In genomic region chr3:32460031-32460749, GRCh38 we compare ENCODE assay signal across 8 cellular contexts. TPM values are rescaled to one million over a fixed set of nuclear protein-coding genes. Genes with fewer than 3 reads are reported as not detected.
DNase-seq lines count a peak whose midpoint lies in the region; ATAC-seq, FAIRE-seq and TF ChIP-seq lines count a peak whose summit lies in the region.

No MANE protein-coding gene starts in this region.

- H3K4me3 ChIP-seq in BLaER1 (peak overlapping the region; percentile 47), SU-DHL-6 (ENCODE audit: insufficient read depth, low read length, poor library complexity, severe bottlenecking) (peak overlapping the region; percentile 25), GM12878 (peak overlapping the region; percentile 30; the same call in 1 of the 2 replicates), ovary (no peak overlapping the region)

- no peaks in the 10 kb centered on the region for H3F3A ChIP-seq in SU-DHL-6 (ENCODE audit: insufficient read depth)

- SMC1A ChIA-PET in GM12878 (lab: Charles Lee; ENCODE audit: uncharacterized antibody, unreplicated experiment), result interaction anchor here (0.8 to 3.0 kb wide), 12 partner anchors 8 to 86 kb away, joined by 3 to 16 read pairs (median 4); no protein-coding TSS in a partner anchor

- BruUV-seq in GM12878 (replicated peaks; lab: Mats Ljungman, UMichigan), result no TSS peak

- RAD21 ChIA-PET in GM12878 (lab: Charles Lee; ENCODE audit: unreplicated experiment), result interaction anchor here (0.9 to 2.4 kb wide), 11 partner anchors 10 to 85 kb away, joined by 3 to 11 read pairs (median 4); partner anchors contain the start of gene CMTM7

- in situ Hi-C loops in GM12878 (cut with MboI), result no loop called here

- H3K4me1 ChIP-seq in BLaER1 (peaks cover 72% of the 10 kb centered on the region), GM12878 (ENCODE audit: control insufficient read depth, insufficient read depth, low read length) (peaks cover 36% of the 10 kb centered on the region), ovary (ENCODE audit: insufficient read depth) (no peaks in the 10 kb centered on the region)

- ATAC-seq in GM19351 (IDR thresholded peaks at IDR 0.05; ENCODE audit: unreplicated experiment) (peak; percentile 94), HG03432 (IDR thresholded peaks at IDR 0.05; ENCODE audit: unreplicated experiment) (peak; percentile 87), GM12878 (peak; percentile 76), sciatic nerve (peak; percentile 52)

- H3K27ac ChIP-seq in BLaER1 (peak overlapping the region; percentile 79), SU-DHL-6 (ENCODE audit: low read depth, low read length) (peak overlapping the region; percentile 60), GM12878 (ENCODE audit: control insufficient read depth, insufficient read depth) (no peak overlapping the region), ovary (no peak overlapping the region)

- POLR2A ChIA-PET in GM12878 (lab: Charles Lee), result interaction anchor here (1.2 to 1.5 kb wide), 3 partner anchors 11 to 69 kb away, joined by 3 to 4 read pairs (median 3); partner anchors contain the start of gene CMTM7

- H3K9ac ChIP-seq in BLaER1 (peak overlapping the region; percentile 12; the same call in 1 of the 2 replicates), SU-DHL-6 (ENCODE audit: low read length) (no peak overlapping the region; the same call in 1 of the 2 replicates), GM12878 (ENCODE audit: control insufficient read depth, insufficient read depth, low read length) (no peak overlapping the region)

- CTCF ChIA-PET in GM12878 (lab: Yijun Ruan, JAX), result interaction anchor here (0.6 to 7.3 kb wide), 6 partner anchors 21 to 84 kb away, joined by 3 to 41 read pairs (median 6); no protein-coding TSS in a partner anchor

- H2AFZ ChIP-seq in SU-DHL-6 (ENCODE audit: low read depth, low read length, severe bottlenecking) (peak overlapping the region; percentile 66), GM12878 (ENCODE audit: control insufficient read depth, low read depth, low read length) (no peak overlapping the region; the same call in 1 of the 2 replicates)

- TF ChIP-seq POLR2A in GM12878 (IDR thresholded peaks at IDR 0.05; ENCODE audit: low read depth, low read length) (no peak), ovary (IDR thresholded peaks at IDR 0.05) (no peak)

- TF ChIP-seq RAD21 in GM12878 (IDR thresholded peaks at IDR 0.05; ENCODE audit: insufficient read depth, low read depth, low read length), result no peak

- intact Hi-C loops in GM12878 (cut with micrococcal nuclease; ENCODE audit: unreplicated experiment), result no loop called here
- intact Hi-C loops in sciatic nerve (cut with DNase I), result loop anchor here (10.0 kb wide), 1 partner anchor 65 kb away; the partner anchor contains the start of gene CMTM7
- intact Hi-C loops in ovary (cut with DNase I), result loop anchor here in 1 of 4 donors (10.0 kb wide), 2 partner anchors 85 to 165 kb away; no protein-coding TSS in a partner anchor

- peak overlapping the region; percentile 86 for H3K4me2 ChIP-seq in BLaER1
- H3K4me2 ChIP-seq in SU-DHL-6 (ENCODE audit: low read depth, low read length, poor library complexity, severe bottlenecking), result peak overlapping the region; percentile 48
- peak overlapping the region; percentile 5 for H3K4me2 ChIP-seq in GM12878 (ENCODE audit: control insufficient read depth, insufficient read depth)

- DNase-seq in GM12878 (ENCODE audit: low read depth, low spot score) (no peak), sciatic nerve (ENCODE audit: low spot score) (no peak), ovary (no peak), RKO (ENCODE audit: low spot score) (no peak)

- peaks cover 38% of the 10 kb centered on the region for H4K20me1 ChIP-seq in BLaER1
- no peaks in the 10 kb centered on the region for H4K20me1 ChIP-seq in SU-DHL-6 (ENCODE audit: low read depth, low read length)
- no peaks in the 10 kb centered on the region for H4K20me1 ChIP-seq in GM12878 (ENCODE audit: control insufficient read depth, insufficient read depth)

- H3K9me3 ChIP-seq in BLaER1, result no peaks in the 10 kb centered on the region
- no peaks in the 10 kb centered on the region for H3K9me3 ChIP-seq in SU-DHL-6 (ENCODE audit: insufficient read depth, low read length)
- H3K9me3 ChIP-seq in GM12878 (replicated peaks; ENCODE audit: control insufficient read depth, insufficient read depth, low read length), result no peaks in the 10 kb centered on the region
- no peaks in the 10 kb centered on the region for H3K9me3 ChIP-seq in ovary

- no peaks in the 10 kb centered on the region for H3K9me2 ChIP-seq in SU-DHL-6 (replicated peaks; ENCODE audit: insufficient read depth, low read length)

- TF ChIP-seq CTCF in SU-DHL-6 (IDR thresholded peaks at IDR 0.05; ENCODE audit: insufficient read depth, low read length, poor library complexity, severe bottlenecking), result no peak
- TF ChIP-seq CTCF in GM12878 (IDR thresholded peaks at IDR 0.05 in 2 of 3, conservative IDR thresholded peaks at IDR 0.05 in 1 of 3; ENCODE audit: control insufficient read depth in 2 of 3, extremely low read depth in 1 of 3, insufficient read depth in 1 of 3, low read depth in 3 of 3, low read length in 3 of 3), result no peak
- TF ChIP-seq CTCF in ovary (IDR thresholded peaks at IDR 0.05), result no peak

- H3K79me2 ChIP-seq in SU-DHL-6 (ENCODE audit: insufficient read depth, low read length), result no peaks in the 10 kb centered on the region
- H3K79me2 ChIP-seq in GM12878 (ENCODE audit: control insufficient read depth, insufficient read depth, low read length), result no peaks in the 10 kb centered on the region

- peak; percentile 47 for FAIRE-seq in GM12878 (lab: Jason Lieb, UNC)

- WGBS in GM12878 (ENCODE audit: insufficient coverage, insufficient replicate concordance, low lambda C conversion rate, missing lambda C conversion rate), result 15% methylated on average over 15 of the region's 15 CpGs
- 74 to 77% (median 76%) methylated on average over 15 of the region's 15 CpGs for WGBS in ovary, 3 donors

- TF ChIP-seq EP300 in GM12878 (IDR thresholded peaks at IDR 0.05; ENCODE audit: borderline replicate concordance in 1 of 2, control insufficient read depth in 1 of 2, low read depth in 2 of 2, low read length in 2 of 2) (no peak), ovary (IDR thresholded peaks at IDR 0.05) (no peak)

- peaks cover 15% of the 10 kb centered on the region for H3K36me3 ChIP-seq in BLaER1
- no peaks in the 10 kb centered on the region for H3K36me3 ChIP-seq in SU-DHL-6 (ENCODE audit: low read length)
- peaks cover 0 to 2% of the 10 kb centered on the region in 2 experiments; a peak in 1 of 4 replicates for H3K36me3 ChIP-seq in GM12878 (ENCODE audit: control insufficient read depth in 2 of 2, insufficient read depth in 2 of 2, low read length in 1 of 2)
- H3K36me3 ChIP-seq in ovary, result no peaks in the 10 kb centered on the region

- H3K27me3 ChIP-seq in BLaER1 (no peaks in the 10 kb centered on the region), SU-DHL-6 (ENCODE audit: low read length) (no peaks in the 10 kb centered on the region), GM12878 (replicated peaks in 1 of 2; ENCODE audit: control insufficient read depth in 2 of 2, insufficient read depth in 2 of 2, low read length in 1 of 2) (no peaks in the 10 kb centered on the region), ovary (no peaks in the 10 kb centered on the region)

TF ChIP-seq in GM12878, 131 proteins besides CTCF, POLR2A, EP300 and RAD21 (continues in another document):
- TF ChIP-seq LARP7 (IDR thresholded peaks at IDR 0.05) (0 out of 2 replicates have a peak, but pooled peaks have one; percentile 28), GATAD2B (conservative IDR thresholded peaks at IDR 0.05; ENCODE audit: low read depth) (no peak; the same call in 1 of the 2 replicates), SPI1 (IDR thresholded peaks at IDR 0.05; ENCODE audit: borderline replicate concordance, insufficient read depth, low read depth, low read length) (peak; percentile 73; the same call in 1 of the 2 replicates), RUNX3 (IDR thresholded peaks at IDR 0.05; ENCODE audit: low read length) (peak; percentile 70), MTA2 (IDR thresholded peaks at IDR 0.05; ENCODE audit: low read depth) (0 out of 2 replicates have a peak, but pooled peaks have one; percentile 13)

RNA-seq across cellular contexts. Expression of gene CMTM6, which starts 42.5 kb away (rescaled TPM):
- total RNA-seq in GM12878 (2013; cell fraction: nucleolus; rRNA removed), result 60.8 and 68.6 TPM in 2 replicates
- total RNA-seq in GM12878 (2014; rRNA removed) (61.8 and 75.1 TPM in 2 replicates), GM12878 (2014; rRNA removed; fragmentation: Illumina TruSeq; extraction: Trizol) (73.5 and 74.7 TPM in 2 replicates), GM12878 (2021) (51.2 and 54.4 TPM in 2 replicates), sciatic nerve (51.2 TPM), ovary (100 to 1,000 TPM in 1 of 7 donors, 10 to 100 TPM in 6; 24.1 to 150 (median 25.9) TPM)
- 12.6 TPM for polyA plus RNA-seq in GM12878 (2011; ENCODE audit: low read depth)
- polyA plus RNA-seq in GM12878 (2011; rRNA removed) (92.6 and 138 TPM in 2 replicates), GM12878 (2014; fragmentation: Illumina TruSeq; extraction: Trizol) (61.0 and 74.5 TPM in 2 replicates), GM12878 (2014; fragmentation: Nextera tagmentation; extraction: Ambion mirVana) (10 to 100 TPM; 27.1 to 39.0 TPM), GM12878 (2014; rRNA removed) (43.9 and 52.4 TPM in 2 replicates), GM12878 (2016; fragmentation: Nextera tagmentation; extraction: Ambion mirVana) (10 to 100 TPM; 92.3 to 97.3 TPM), ovary (10 to 100 TPM; 19.7 to 30.3 TPM)
- polyA plus RNA-seq in GM12878 (2011; cell fraction: cytosol; rRNA removed), result 32.5 and 34.3 TPM in 2 replicates
- 15.2 and 17.9 TPM in 2 replicates for polyA plus RNA-seq in GM12878 (2011; cell fraction: nucleus; rRNA removed)
- polyA plus RNA-seq in GM12878 (2012), result 19.5 and 21.1 TPM in 2 replicates
- 36.8 and 51.9 TPM in 2 replicates for polyA minus RNA-seq in GM12878 (2011; rRNA and poly(A)+ RNA removed)
- 16.0 and 22.4 TPM in 2 replicates for polyA minus RNA-seq in GM12878 (2011; cell fraction: cytosol; rRNA and poly(A)+ RNA removed)
- 7.6 and 12.7 TPM in 2 replicates for polyA minus RNA-seq in GM12878 (2011; cell fraction: nucleus; rRNA and poly(A)+ RNA removed)

Comparison
In these comparisons a context has a peak if more than half of its experiments do, and no peak if none do; other contexts are left out.
1. H3K27ac ChIP-seq: peak in BLaER1 (single experiment) and SU-DHL-6 (single experiment); none in GM12878 (single experiment) and ovary (0 of 2).
2. H3K4me2 ChIP-seq: peak in every context shown above with its lines; median percentile 86 in BLaER1; 48 in SU-DHL-6; 5 in GM12878.
3. Peak in every context shown above with its lines, with median percentiles within 50 percentile points of each other: ATAC-seq.